In the genomic region with DNA sequence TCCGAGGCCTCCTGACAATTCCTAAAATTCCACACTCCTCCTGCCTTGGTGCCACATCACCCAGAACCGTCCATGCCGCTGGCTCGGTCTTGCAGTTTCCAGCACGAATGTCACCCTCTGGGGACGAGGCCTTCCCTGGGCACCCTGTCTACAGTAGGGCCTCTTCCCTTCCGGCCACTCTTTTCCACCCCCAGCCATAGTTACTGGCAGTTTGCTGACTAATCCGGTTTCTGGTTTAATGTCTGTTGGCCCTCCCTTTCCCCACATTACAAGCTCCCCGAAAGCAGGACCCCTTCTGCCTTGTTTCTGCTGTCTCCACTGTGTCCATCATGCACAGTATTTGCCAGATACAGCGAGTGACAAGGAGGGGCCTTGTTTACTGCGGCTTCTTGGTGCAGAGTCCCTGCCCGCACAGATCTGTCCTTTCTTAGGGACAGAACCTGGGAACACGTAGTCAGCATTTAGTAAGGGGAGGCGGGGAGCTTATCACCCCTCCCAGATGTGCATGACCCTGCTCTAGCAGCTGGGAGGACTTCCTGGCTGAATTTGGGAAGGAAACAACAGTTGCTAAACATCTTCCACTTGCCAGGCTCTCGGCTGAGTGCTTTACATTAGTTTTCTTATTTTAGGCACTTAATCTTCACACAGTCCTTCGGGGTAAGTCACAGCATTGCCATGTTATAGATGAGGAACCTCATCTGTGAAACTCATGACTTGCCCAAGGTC, we compare ENCODE assay signal across 11 cellular contexts. TPM values are rescaled to one million over a fixed set of nuclear protein-coding genes. Genes with fewer than 3 reads are reported as not detected.
DNase-seq lines count a peak whose midpoint lies in the region; ATAC-seq and TF ChIP-seq lines count a peak whose summit lies in the region.
"Had no signal": no experiment of that assay in that cellular context is flagged by ENCODE, and none has a peak within 500 bp of the region (broad histone marks: within the 10 kb centered on the region; RNA-seq: fewer than 3 reads in every experiment).

No MANE protein-coding gene starts in this region.

- TF ChIP-seq POLR2A in GM15510 (IDR thresholded peaks at IDR 0.05; ENCODE audit: borderline replicate concordance, extremely low read depth, insufficient read length): peak; percentile 40
- TF ChIP-seq POLR2A in Raji (IDR thresholded peaks at IDR 0.05; ENCODE audit: insufficient read depth, low read depth, low read length): peak; percentile 34; the same call in 1 of the 2 replicates
- no peak for TF ChIP-seq POLR2A in heart left ventricle (IDR thresholded peaks at IDR 0.05)
- TF ChIP-seq POLR2A in sigmoid colon (IDR thresholded peaks at IDR 0.05): no peak

- H3K4me3 ChIP-seq in heart left ventricle: peak overlapping the region in 1 of 12 donors; percentile 43
- no peak overlapping the region for H3K4me3 ChIP-seq in sigmoid colon

- no peaks in the 10 kb centered on the region for H3K36me3 ChIP-seq in heart left ventricle
- H3K36me3 ChIP-seq in sigmoid colon: no peaks in the 10 kb centered on the region

- H3K27me3 ChIP-seq in heart left ventricle (no peaks in the 10 kb centered on the region), sigmoid colon (no peaks in the 10 kb centered on the region)

- WGBS in heart left ventricle, 4 donors: 64 to 75% (median 72%) methylated on average over 16 of the region's 16 CpGs
- WGBS in sigmoid colon, 2 donors: 56 to 74% methylated on average over 16 of the region's 16 CpGs

- TF ChIP-seq EP300 in sigmoid colon (IDR thresholded peaks at IDR 0.05): no peak

- H3K4me1 ChIP-seq in heart left ventricle: peaks cover 0 to 50% (median 0%) of the 10 kb centered on the region in 12 donors
- H3K4me1 ChIP-seq in sigmoid colon: no peaks in the 10 kb centered on the region

- DNase-seq in heart left ventricle: peak in 1 of 5 donors; percentile 40
- DNase-seq in sigmoid colon: no peak
- no peak for DNase-seq in T-helper 1 cell
- DNase-seq in activated naive CD4-positive, alpha-beta T cell (lab: John Stamatoyannopoulos, UW): no peak
- DNase-seq in stimulated activated CD4-positive, alpha-beta T cell treated with anti-CD3 and anti-CD28 coated beads, Interleukin-15, amount 100 ng/mL, for 24 hours: no peak
- DNase-seq in GM19238 (ENCODE audit: insufficient read length, low spot score): no peak
- DNase-seq: EL, naive B cell, NCI-H2107 had no signal

- TF ChIP-seq CTCF in heart left ventricle (IDR thresholded peaks at IDR 0.05) (no peak), sigmoid colon (IDR thresholded peaks at IDR 0.05) (no peak)

- intact Hi-C loops in heart left ventricle (cut with DNase I) (no loop called here), sigmoid colon (cut with DNase I) (no loop called here)

- H3K27ac ChIP-seq in heart left ventricle (peak overlapping the region in 4 of 12 donors; percentile 23 to 93 (median 25)), sigmoid colon (peak overlapping the region; percentile 14 to 56 (median 34))

- ATAC-seq in heart left ventricle: peak; percentile 50 to 79 (median 70)

- peaks cover 0 to 3% (median 0%) of the 10 kb centered on the region in 12 donors for H3K9me3 ChIP-seq in heart left ventricle
- no peaks in the 10 kb centered on the region for H3K9me3 ChIP-seq in sigmoid colon

RNA-seq across cellular contexts. Expression of a gene that starts 23.6 kb away (rescaled TPM):
- under 1 TPM in 1 of 9 donors, not detected in 8; 0.18 TPM for total RNA-seq in heart left ventricle
- under 1 TPM in 1 of 2 donors, not detected in 1; 0.07 TPM for polyA plus RNA-seq in heart left ventricle
- total RNA-seq in sigmoid colon: not detected
- under 1 TPM in 1 of 3 donors, not detected in 2; 0.07 TPM for polyA plus RNA-seq in sigmoid colon

RNA-seq across cellular contexts. Expression of a gene that starts 40.8 kb away (rescaled TPM):
- 100 to 1,000 TPM in 7 of 9 donors, 10 to 100 TPM in 2; 89.1 to 173 (median 126) TPM for total RNA-seq in heart left ventricle
- polyA plus RNA-seq in heart left ventricle: 100 to 1,000 TPM in 1 of 2 donors, 10 to 100 TPM in 1; 41.8 to 208 TPM
- total RNA-seq in sigmoid colon: 100 to 1,000 TPM; 116 to 157 (median 146) TPM
- polyA plus RNA-seq in sigmoid colon: 100 to 1,000 TPM in 2 of 3 donors, 10 to 100 TPM in 1; 90.2 to 204 (median 109) TPM

RNA-seq across cellular contexts. Expression of a gene that starts 49.0 kb away (rescaled TPM):
- total RNA-seq in heart left ventricle: 10 to 100 TPM in 2 of 9 donors, 1 to 10 TPM in 6, under 1 TPM in 1; 0.96 to 31.0 (median 4.3) TPM
- polyA plus RNA-seq in heart left ventricle: 1 to 10 TPM; 4.5 to 8.9 TPM
- 10 to 100 TPM; 13.8 to 19.0 (median 16.9) TPM for total RNA-seq in sigmoid colon
- 1 to 10 TPM; 1.2 to 7.0 (median 1.6) TPM for polyA plus RNA-seq in sigmoid colon

Comparison
In these comparisons a context has a peak if more than half of its experiments do, and no peak if none do; other contexts are left out.
1. POLR2A ChIP-seq: peak in GM15510 (single experiment) and Raji (single experiment); none in heart left ventricle (0 of 2) and sigmoid colon (0 of 2).